In the genomic region with DNA sequence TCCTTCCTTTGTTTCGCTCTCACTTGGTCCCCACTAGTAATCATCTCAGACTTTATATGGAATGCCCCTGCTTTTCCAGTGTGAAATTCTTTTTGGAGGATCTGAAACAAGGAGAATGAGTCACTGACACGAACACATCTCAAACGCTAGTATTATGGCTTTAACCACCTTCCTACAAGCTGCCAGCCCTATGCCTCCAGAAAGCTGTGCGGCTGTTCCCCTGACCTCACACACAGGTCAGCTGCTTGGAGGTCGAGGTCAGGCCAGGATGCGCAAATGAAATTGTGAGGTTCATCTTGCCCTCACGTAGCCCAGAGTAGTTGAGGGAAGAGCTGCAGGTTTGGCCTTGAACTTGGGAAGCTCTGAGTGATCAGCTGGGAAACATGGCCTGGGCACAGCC, we compare ENCODE assay signal across 28 cellular contexts.
DNase-seq lines count a peak whose midpoint lies in the region; ATAC-seq and TF ChIP-seq lines count a peak whose summit lies in the region.
"Had no signal": no experiment of that assay in that cellular context is flagged by ENCODE, and none has a peak within 500 bp of the region (broad histone marks: within the 10 kb centered on the region; RNA-seq: fewer than 3 reads in every experiment).

No MANE protein-coding gene starts in this region.

- no peak for TF ChIP-seq POLR2A in IMR-90 (IDR thresholded peaks at IDR 0.05; ENCODE audit: low read depth, low read length)

- no peaks in the 10 kb centered on the region for H3K79me2 ChIP-seq in smooth muscle cell (ENCODE audit: low read depth)

- in situ Hi-C loops in IMR-90 (cut with MboI; ENCODE audit: low sequenced_read_pairs): no loop called here

- ATAC-seq in GM18511 (IDR thresholded peaks at IDR 0.05; ENCODE audit: unreplicated experiment) (peak; percentile 60), GM21423 (IDR thresholded peaks at IDR 0.05; ENCODE audit: unreplicated experiment) (peak; percentile 48), IMR-90 (ENCODE audit: low read depth) (no peak)

- no peaks in the 10 kb centered on the region; the same call in 1 of the 2 replicates for H3K9me1 ChIP-seq in IMR-90 (ENCODE audit: insufficient read depth, low read length)

- no peak overlapping the region for H2AK5ac ChIP-seq in IMR-90 (ENCODE audit: low read depth, low read length)

- H2BK15ac ChIP-seq in IMR-90 (ENCODE audit: low read depth, low read length): no peak overlapping the region

- no peak overlapping the region; the same call in 1 of the 2 replicates for H2BK120ac ChIP-seq in IMR-90 (ENCODE audit: low read depth, low read length)

- POLR2A ChIA-PET in IMR-90 (lab: Charles Lee; ENCODE audit: unreplicated experiment): no interaction called here
- POLR2A ChIA-PET in GM10248 (lab: Yijun Ruan, JAX): interaction anchor here (0.8 kb wide), 1 partner anchor 55 kb away, joined by 3 read pairs; no protein-coding TSS in a partner anchor

- no peak overlapping the region for H3K14ac ChIP-seq in IMR-90 (replicated peaks; ENCODE audit: low read depth, low read length)

- no peak overlapping the region for H2AK9ac ChIP-seq in IMR-90 (replicated peaks; ENCODE audit: low read depth, low read length, poor library complexity)

- H3K56ac ChIP-seq in IMR-90 (ENCODE audit: extremely low read depth, insufficient read depth, low read length): no peak overlapping the region

- no peaks in the 10 kb centered on the region for H3F3A ChIP-seq in smooth muscle cell (ENCODE audit: low read depth)

- TF ChIP-seq CTCF in IMR-90 (conservative IDR thresholded peaks at IDR 0.05; ENCODE audit: low read depth, low read length) (no peak), smooth muscle cell (IDR thresholded peaks at IDR 0.05; ENCODE audit: borderline replicate concordance, insufficient read depth, poor library complexity, severe bottlenecking) (no peak), GM10248 (IDR thresholded peaks at IDR 0.05; ENCODE audit: control extremely low read depth, extremely low read depth, low read depth, missing control alignments) (no peak)

- no peak overlapping the region for H2BK5ac ChIP-seq in IMR-90 (ENCODE audit: low read depth, low read length, poor library complexity, severe bottlenecking)

- H3K36me3 ChIP-seq in IMR-90 (ENCODE audit: control insufficient read depth, insufficient read depth, low read length): no peaks in the 10 kb centered on the region
- no peaks in the 10 kb centered on the region for H3K36me3 ChIP-seq in smooth muscle cell (ENCODE audit: low read depth)
- H3K36me3 ChIP-seq: Peyer's patch, SJSA1 had no signal

- no peaks in the 10 kb centered on the region for H3K27me3 ChIP-seq in IMR-90 (ENCODE audit: control insufficient read depth, insufficient read depth, low read length)
- H3K27me3 ChIP-seq in smooth muscle cell (ENCODE audit: low read depth): no peaks in the 10 kb centered on the region
- H3K27me3 ChIP-seq: Peyer's patch, SJSA1 had no signal

- no peak overlapping the region; the same call in 1 of the 2 replicates for H4K91ac ChIP-seq in IMR-90 (ENCODE audit: insufficient read depth, low read depth, low read length)

- no peaks in the 10 kb centered on the region for H3K79me1 ChIP-seq in IMR-90 (ENCODE audit: low read depth in 1 of 2, low read length in 2 of 2)

- H2BK20ac ChIP-seq in IMR-90 (ENCODE audit: low read depth, low read length): no peak overlapping the region

- H3K9ac ChIP-seq in IMR-90 (ENCODE audit: low read depth, low read length) (no peak overlapping the region), smooth muscle cell (ENCODE audit: low read depth) (no peak overlapping the region)
- H3K9ac ChIP-seq: GM23248, KMS-11 had no signal

- no peaks in the 10 kb centered on the region for H3K9me3 ChIP-seq in IMR-90 (ENCODE audit: control insufficient read depth, insufficient read depth, low read length)
- no peaks in the 10 kb centered on the region for H3K9me3 ChIP-seq in smooth muscle cell (replicated peaks; ENCODE audit: low read depth)
- H3K9me3 ChIP-seq: Peyer's patch, SJSA1 had no signal

- no peak overlapping the region for H3K27ac ChIP-seq in IMR-90 (ENCODE audit: insufficient read depth, low read length)
- H3K27ac ChIP-seq in smooth muscle cell (ENCODE audit: low read depth): no peak overlapping the region
- H3K27ac ChIP-seq: C4-2B, GM23248, KMS-11, Peyer's patch, SJSA1 had no signal

- 100% methylated on average over 1 of the region's 7 CpGs; no CpG with 5 or more reads in 1 of the 2 experiments for WGBS in IMR-90 (ENCODE audit: extremely low coverage in 2 of 2, insufficient read length in 1 of 2), 2 experiments
- 56% methylated on average over 7 of the region's 7 CpGs for WGBS in smooth muscle cell (ENCODE audit: low lambda C conversion rate)

- no TSS peak for BruUV-seq in IMR-90 (replicated peaks; lab: Mats Ljungman, UMichigan)

- no peak overlapping the region for H4K5ac ChIP-seq in IMR-90 (ENCODE audit: low read depth, low read length)

- dilution Hi-C loops in IMR-90 (cut with HindIII; ENCODE audit: low sequenced_read_pairs, unreplicated experiment): no loop called here

- H3K4me2 ChIP-seq in IMR-90 (ENCODE audit: low read depth, low read length): no peak overlapping the region
- H3K4me2 ChIP-seq in smooth muscle cell: peak overlapping the region; percentile 4
- H3K4me2 ChIP-seq: KMS-11 had no signal

- CTCF ChIA-PET in IMR-90 (lab: Yijun Ruan, JAX): interaction anchor here (0.6 kb wide), 1 partner anchor 1923 kb away, joined by 3 read pairs; no protein-coding TSS in a partner anchor
- CTCF ChIA-PET in GM10248 (lab: Yijun Ruan, JAX): interaction anchor here (0.5 to 2.5 kb wide), 5 partner anchors 11 to 158 kb away, joined by 3 to 11 read pairs (median 5); no protein-coding TSS in a partner anchor

- H3K4ac ChIP-seq in IMR-90 (ENCODE audit: low read depth, low read length): peak overlapping the region; percentile 50

- H3K18ac ChIP-seq in IMR-90 (ENCODE audit: low read depth, low read length): no peak overlapping the region

- H4K8ac ChIP-seq in IMR-90 (ENCODE audit: low read depth in 2 of 2, low read length in 2 of 2): no peak overlapping the region; a peak in 1 of 4 replicates

- no peak overlapping the region for H3K23ac ChIP-seq in IMR-90 (ENCODE audit: low read depth, low read length)

- no peak overlapping the region for H3K4me3 ChIP-seq in IMR-90 (ENCODE audit: insufficient read depth, low read depth, low read length)
- no peak overlapping the region for H3K4me3 ChIP-seq in smooth muscle cell
- H3K4me3 ChIP-seq: GM23248, Peyer's patch, SJSA1 had no signal

- H3K4me1 ChIP-seq in IMR-90 (ENCODE audit: control insufficient read depth, insufficient read depth, low read length) (0 out of 2 replicates have a peak, but pooled peaks cover 2% of the 10 kb centered on the region), smooth muscle cell (ENCODE audit: low read depth) (no peaks in the 10 kb centered on the region)
- H3K4me1 ChIP-seq: Peyer's patch had no signal

- DNase-seq in IMR-90: no peak
- no peak for DNase-seq in smooth muscle cell (lab: John Stamatoyannopoulos, UW; ENCODE audit: unreplicated experiment)
- DNase-seq in SK-N-DZ (ENCODE audit: low spot score): no peak
- DNase-seq in SW480 (ENCODE audit: low spot score): no peak
- DNase-seq in GM10248 (ENCODE audit: extremely low spot score): no peak
- DNase-seq: Calu3; CD8-positive, alpha-beta memory T cell; DMS153; DND-41; GM23248; H7; MM.1S; NCI-H1092 treated with DMSO at 0.1 percent for 48 hours; NCI-H1436; NCI-H187; NCI-H2081 treated with DMSO at 0.1 percent for 48 hours; NCI-H2171; NCI-H226; NCI-H510A; NCI-H69; OCI-M1; Peyer's patch; T-helper 1 cell had no signal

- intact Hi-C loops in IMR-90 (cut with micrococcal nuclease): loop anchor here (10.0 kb wide), 1 partner anchor 446 kb away; the partner anchor contains the start of gene FGF9

- H2AFZ ChIP-seq in IMR-90 (replicated peaks; ENCODE audit: low read length, poor library complexity) (no peak overlapping the region), smooth muscle cell (ENCODE audit: low read depth) (no peak overlapping the region)
- H2AFZ ChIP-seq: GM23248 had no signal

- no peak for TF ChIP-seq RAD21 in IMR-90 (IDR thresholded peaks at IDR 0.05; ENCODE audit: low read length)

- no peaks in the 10 kb centered on the region for H4K20me1 ChIP-seq in IMR-90 (ENCODE audit: insufficient read depth, low read length)
- H4K20me1 ChIP-seq in smooth muscle cell (ENCODE audit: low read depth): no peaks in the 10 kb centered on the region

TF ChIP-seq in IMR-90, 13 proteins besides CTCF, POLR2A, EP300 and RAD21:
- TF ChIP-seq BHLHE40 (IDR thresholded peaks at IDR 0.05; ENCODE audit: low read depth, low read length) (no peak), MAFK (IDR thresholded peaks at IDR 0.05; ENCODE audit: low read depth, low read length) (no peak)
